ENCODE assay signal across 8 cellular contexts in the genomic region with DNA sequence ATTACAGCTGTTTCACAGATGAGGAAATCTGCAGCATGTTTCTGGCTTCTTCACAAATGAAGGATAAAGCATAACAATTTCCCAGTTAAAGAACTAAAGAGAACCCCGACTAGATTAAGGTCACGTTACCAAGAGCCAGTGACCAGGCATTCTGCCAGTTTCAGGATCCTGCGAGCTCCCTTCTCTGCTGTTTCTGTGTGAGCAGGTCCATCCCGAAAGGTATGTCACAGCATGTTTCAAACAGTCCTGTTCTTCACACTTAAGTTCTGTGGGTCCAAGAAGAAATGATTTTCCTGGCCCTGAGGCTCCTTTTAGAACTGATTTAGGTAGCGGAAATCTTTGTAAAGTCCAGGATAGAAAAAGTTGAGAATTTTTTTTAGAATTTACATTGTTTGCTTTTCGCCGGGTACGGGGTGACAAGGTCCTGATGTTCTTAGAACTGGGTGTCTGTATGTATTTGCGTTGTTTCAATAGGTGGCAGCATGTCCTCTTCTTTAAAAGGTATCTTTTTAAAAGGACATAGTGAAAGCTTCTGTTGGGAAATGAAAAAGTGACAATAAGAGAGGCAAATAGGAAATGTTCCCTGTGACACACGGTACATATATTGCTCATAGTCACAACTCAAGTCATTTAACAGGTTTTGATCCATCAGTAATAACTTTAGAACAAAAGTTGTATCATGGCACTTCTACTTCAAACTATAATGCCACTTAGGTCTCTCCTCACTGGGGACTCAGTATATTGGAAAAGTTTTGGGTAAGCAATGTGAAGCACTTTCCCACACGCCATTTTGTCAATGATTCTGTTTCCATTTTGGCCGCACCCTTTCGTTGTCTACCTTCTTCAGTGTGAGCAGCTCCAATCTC. TPM values are rescaled to one million over a fixed set of nuclear protein-coding genes. Genes with fewer than 3 reads are reported as not detected.
DNase-seq lines count a peak whose midpoint lies in the region; ATAC-seq, FAIRE-seq and TF ChIP-seq lines count a peak whose summit lies in the region.
"Had no signal": no experiment of that assay in that cellular context is flagged by ENCODE, and none has a peak within 500 bp of the region (broad histone marks: within the 10 kb centered on the region; RNA-seq: fewer than 3 reads in every experiment).

No MANE protein-coding gene starts in this region.

- no peak overlapping the region for H3T11ph ChIP-seq in H9 (ENCODE audit: low read length)

- no TSS peak for BruUV-seq in OCI-LY7 (replicated peaks; lab: Mats Ljungman, UMichigan)

- FAIRE-seq in endometrium (lab: Jason Lieb, UNC): peak; percentile 48

- no peak overlapping the region for H3K23ac ChIP-seq in H9 (ENCODE audit: insufficient read length, low read depth, low read length)

- no peak overlapping the region for H2BK15ac ChIP-seq in H9 (ENCODE audit: low read depth, low read length)

- no peak overlapping the region for H4K5ac ChIP-seq in H9 (ENCODE audit: insufficient read length, low read depth, low read length)

- H3K4me3 Mint-ChIP-seq in H9 (no peak overlapping the region), osteocyte (ENCODE audit: unreplicated experiment) (no peak overlapping the region)

- no peak overlapping the region for H3K14ac ChIP-seq in H9 (ENCODE audit: insufficient read depth, low read length)

- no peaks in the 10 kb centered on the region for H3K36me3 Mint-ChIP-seq in H9 (ENCODE audit: insufficient read depth in 1 of 3, low read depth in 3 of 3)
- no peaks in the 10 kb centered on the region for H3K36me3 Mint-ChIP-seq in osteocyte (ENCODE audit: unreplicated experiment)

- CTCF ChIA-PET in OCI-LY7 (lab: Charles Lee; ENCODE audit: unreplicated experiment): no interaction called here

- no peaks in the 10 kb centered on the region for H3K9me3 ChIP-seq in H9 (ENCODE audit: control insufficient read depth, low read depth, low read length)
- no peaks in the 10 kb centered on the region for H3K9me3 ChIP-seq in OCI-LY7 (ENCODE audit: low read length)

- POLR2A ChIA-PET in OCI-LY7 (lab: Charles Lee): no interaction called here

- H2BK5ac ChIP-seq in H9 (ENCODE audit: insufficient read length, low read length): no peak overlapping the region

- H3K79me2 ChIP-seq in H9 (ENCODE audit: insufficient read depth, low read length): no peaks in the 10 kb centered on the region
- no peaks in the 10 kb centered on the region for H3K79me2 ChIP-seq in OCI-LY7 (ENCODE audit: insufficient read depth, low read depth, low read length)

- H3K18ac ChIP-seq in H9 (ENCODE audit: insufficient read length, low read depth, low read length): no peak overlapping the region

- H3K9ac ChIP-seq in H9 (ENCODE audit: extremely low read depth, insufficient read length, low read length): no peak overlapping the region

- H2BK20ac ChIP-seq in H9 (ENCODE audit: low read depth, low read length, poor library complexity, severe bottlenecking): no peak overlapping the region

- H3K56ac ChIP-seq in H9 (ENCODE audit: insufficient read length, low read depth, low read length): no peak overlapping the region

- H2AFZ ChIP-seq in H9 (ENCODE audit: low read length) (no peak overlapping the region), OCI-LY7 (ENCODE audit: low read length) (no peak overlapping the region)

- no peak overlapping the region for H2AK5ac ChIP-seq in H9 (ENCODE audit: insufficient read length, low read length)

- peaks cover 6% of the 10 kb centered on the region; the same call in 1 of the 2 replicates for H3K4me1 ChIP-seq in H9 (ENCODE audit: insufficient read depth, low read length)
- H3K4me1 ChIP-seq in OCI-LY7 (ENCODE audit: insufficient read depth, low read length, poor library complexity, severe bottlenecking): no peaks in the 10 kb centered on the region

- intact Hi-C loops in OCI-LY7 (cut with micrococcal nuclease; ENCODE audit: unreplicated experiment): loop anchor here (5.0 kb wide), 1 partner anchor 310 kb away; no protein-coding TSS in a partner anchor

- H3K27ac ChIP-seq in H9 (ENCODE audit: insufficient read length, low read depth, low read length): no peak overlapping the region
- no peak overlapping the region for H3K27ac ChIP-seq in OCI-LY7 (ENCODE audit: low read depth, low read length, poor library complexity, severe bottlenecking)

- peak; percentile 63 for TF ChIP-seq CTCF in H9 (conservative IDR thresholded peaks at IDR 0.05)
- TF ChIP-seq CTCF in OCI-LY7 (conservative IDR thresholded peaks at IDR 0.05; ENCODE audit: low read length): peak; percentile 51; the same call in 1 of the 2 replicates
- peak; percentile 67 for TF ChIP-seq CTCF in osteocyte (IDR thresholded peaks at IDR 0.05)

- no peaks in the 10 kb centered on the region for H3K36me3 ChIP-seq in OCI-LY7 (ENCODE audit: insufficient read depth, low read length)

- H3K9me2 ChIP-seq in OCI-LY7 (ENCODE audit: insufficient read depth, low read length): no peaks in the 10 kb centered on the region

- H2BK12ac ChIP-seq in H9 (ENCODE audit: insufficient read length, low read depth, low read length): no peak overlapping the region

- no peaks in the 10 kb centered on the region for H3K23me2 ChIP-seq in H9 (ENCODE audit: insufficient read length, low read depth, low read length, poor library complexity, severe bottlenecking)

- H3K27me3 Mint-ChIP-seq in H9 (ENCODE audit: low read depth): no peaks in the 10 kb centered on the region
- H3K27me3 Mint-ChIP-seq in osteocyte (ENCODE audit: unreplicated experiment): peaks cover 41% of the 10 kb centered on the region

- H3K9me3 Mint-ChIP-seq in H9 (no peaks in the 10 kb centered on the region), osteocyte (ENCODE audit: unreplicated experiment) (no peaks in the 10 kb centered on the region)

- H4K8ac ChIP-seq in H9 (replicated peaks; ENCODE audit: insufficient read length, low read depth, low read length): no peak overlapping the region

- peaks cover 23 to 31% of the 10 kb centered on the region in 2 experiments for H3K4me1 Mint-ChIP-seq in H9
- no peaks in the 10 kb centered on the region for H3K4me1 Mint-ChIP-seq in osteocyte (ENCODE audit: unreplicated experiment)

- no peak overlapping the region for H4K91ac ChIP-seq in H9 (ENCODE audit: insufficient read length, low read depth, low read length)

- no peak overlapping the region for H3K4me3 ChIP-seq in OCI-LY7 (ENCODE audit: low read depth, low read length, poor library complexity, severe bottlenecking)

- H3K4ac ChIP-seq in H9 (ENCODE audit: low read depth, low read length): no peak overlapping the region

- no peak for ATAC-seq in HG02981 (IDR thresholded peaks at IDR 0.05; ENCODE audit: unreplicated experiment)

- no peak overlapping the region for H3K4me2 ChIP-seq in H9 (ENCODE audit: insufficient read depth, insufficient read length, low read length)
- no peak overlapping the region for H3K4me2 ChIP-seq in OCI-LY7 (ENCODE audit: low read length)

- no peaks in the 10 kb centered on the region for H4K20me1 ChIP-seq in H9 (ENCODE audit: control insufficient read depth, insufficient read depth, insufficient read length)
- H4K20me1 ChIP-seq in OCI-LY7 (ENCODE audit: insufficient read depth, low read length): no peaks in the 10 kb centered on the region

- WGBS in H9 (ENCODE audit: extremely low coverage, insufficient read length, low lambda C conversion rate): no CpG with 5 or more reads among the region's 13 CpGs

- no peaks in the 10 kb centered on the region for H3K27me3 ChIP-seq in H9 (ENCODE audit: insufficient read depth, low read length)

- no peak overlapping the region for H2BK120ac ChIP-seq in H9 (ENCODE audit: low read depth, low read length, poor library complexity, severe bottlenecking)

- no peaks in the 10 kb centered on the region for H3K79me1 ChIP-seq in H9 (ENCODE audit: insufficient read depth, low read depth, low read length, poor library complexity, severe bottlenecking)

- H3K27ac Mint-ChIP-seq in H9 (no peak overlapping the region), osteocyte (ENCODE audit: unreplicated experiment) (no peak overlapping the region)

- DNase-seq in GDM1 (lab: John Stamatoyannopoulos, UW) (peak; percentile 30), H9 (no peak), OCI-LY7 (ENCODE audit: low spot score) (no peak), osteocyte (ENCODE audit: extremely low spot score, unreplicated experiment) (no peak), NCI-H2171 treated with DMSO at 0.1 percent for 48 hours (lab: John Stamatoyannopoulos, UW) (no peak)

RNA-seq across cellular contexts. Expression of a gene that starts 18.4 kb away (rescaled TPM):
- total RNA-seq in H9 (2021) (not detected in 2 replicates), OCI-LY7 (2022) (not detected in 2 replicates), osteocyte (not detected in 2 replicates)
- not detected in 2 replicates for total RNA-seq in OCI-LY7 (2014; rRNA removed; shearing (Covaris generic))
- total RNA-seq: skeletal muscle tissue had no signal
